Comparison of ENCODE assay signal across 9 cellular contexts in genomic region chr1:117001254-117001927, GRCh38. TPM values are rescaled to one million over a fixed set of nuclear protein-coding genes. Genes with fewer than 3 reads are reported as not detected.
DNase-seq lines count a peak whose midpoint lies in the region; ATAC-seq and TF ChIP-seq lines count a peak whose summit lies in the region.
"Had no signal": no experiment of that assay in that cellular context is flagged by ENCODE, and none has a peak within 500 bp of the region (broad histone marks: within the 10 kb centered on the region; RNA-seq: fewer than 3 reads in every experiment).

A gene with protein sequence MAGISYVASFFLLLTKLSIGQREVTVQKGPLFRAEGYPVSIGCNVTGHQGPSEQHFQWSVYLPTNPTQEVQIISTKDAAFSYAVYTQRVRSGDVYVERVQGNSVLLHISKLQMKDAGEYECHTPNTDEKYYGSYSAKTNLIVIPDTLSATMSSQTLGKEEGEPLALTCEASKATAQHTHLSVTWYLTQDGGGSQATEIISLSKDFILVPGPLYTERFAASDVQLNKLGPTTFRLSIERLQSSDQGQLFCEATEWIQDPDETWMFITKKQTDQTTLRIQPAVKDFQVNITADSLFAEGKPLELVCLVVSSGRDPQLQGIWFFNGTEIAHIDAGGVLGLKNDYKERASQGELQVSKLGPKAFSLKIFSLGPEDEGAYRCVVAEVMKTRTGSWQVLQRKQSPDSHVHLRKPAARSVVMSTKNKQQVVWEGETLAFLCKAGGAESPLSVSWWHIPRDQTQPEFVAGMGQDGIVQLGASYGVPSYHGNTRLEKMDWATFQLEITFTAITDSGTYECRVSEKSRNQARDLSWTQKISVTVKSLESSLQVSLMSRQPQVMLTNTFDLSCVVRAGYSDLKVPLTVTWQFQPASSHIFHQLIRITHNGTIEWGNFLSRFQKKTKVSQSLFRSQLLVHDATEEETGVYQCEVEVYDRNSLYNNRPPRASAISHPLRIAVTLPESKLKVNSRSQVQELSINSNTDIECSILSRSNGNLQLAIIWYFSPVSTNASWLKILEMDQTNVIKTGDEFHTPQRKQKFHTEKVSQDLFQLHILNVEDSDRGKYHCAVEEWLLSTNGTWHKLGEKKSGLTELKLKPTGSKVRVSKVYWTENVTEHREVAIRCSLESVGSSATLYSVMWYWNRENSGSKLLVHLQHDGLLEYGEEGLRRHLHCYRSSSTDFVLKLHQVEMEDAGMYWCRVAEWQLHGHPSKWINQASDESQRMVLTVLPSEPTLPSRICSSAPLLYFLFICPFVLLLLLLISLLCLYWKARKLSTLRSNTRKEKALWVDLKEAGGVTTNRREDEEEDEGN (plus strand): TSS chr1:117001760. CDS start chr1:117001818, 58 bp downstream.

- in situ Hi-C loops in transverse colon (cut with MboI; ENCODE audit: low pct_ligation_motif_present in 1 of 4, low pct_unique_long_range_greater_than_20kb in 1 of 4, low sequenced_read_pairs in 3 of 4) = no loop called here

- TF ChIP-seq EP300 in transverse colon (IDR thresholded peaks at IDR 0.05; ENCODE audit: low read depth) = no peak

- peak within 1 kb of the TSS; percentile 15 for H3K4me3 Mint-ChIP-seq in activated T-cell treated with anti-CD3 and anti-CD28 coated beads, Interleukin-2, amount 50 U/mL, for 24 hours

- no peak for DNase-seq in activated T-cell treated with anti-CD3 and anti-CD28 coated beads, Interleukin-2, amount 50 U/mL, for 24 hours
- DNase-seq in activated T-cell treated with anti-CD3 and anti-CD28 coated beads for 4 hours (no peak), transverse colon (no peak), Right ventricle myocardium superior (no peak), SW 1271 (lab: John Stamatoyannopoulos, UW) (no peak), NCI-H526 treated with DMSO at 0.1 percent for 48 hours (lab: John Stamatoyannopoulos, UW) (no peak)
- DNase-seq in activated CD4-positive, alpha-beta T cell treated with anti-CD3 and anti-CD28 coated beads, Interleukin-2, amount 50 U/mL, for 48 hours = peak; percentile 45 to 55

- H3K36me3 Mint-ChIP-seq in activated T-cell treated with anti-CD3 and anti-CD28 coated beads, Interleukin-2, amount 50 U/mL, for 24 hours (ENCODE audit: low read depth) = no peaks in the 10 kb centered on the region

- H3K27me3 Mint-ChIP-seq in activated T-cell treated with anti-CD3 and anti-CD28 coated beads, Interleukin-2, amount 50 U/mL, for 24 hours = no peaks in the 10 kb centered on the region

- WGBS in transverse colon (ENCODE audit: low coverage in 1 of 2), 2 donors = 77 to 83% methylated on average over 3 of the region's 3 CpGs

- ATAC-seq in HG03045 (IDR thresholded peaks at IDR 0.05; ENCODE audit: unreplicated experiment) = peak; percentile 93
- ATAC-seq in Right ventricle myocardium superior (ENCODE audit: poor library complexity) = no peak

- peak within 1 kb of the TSS; percentile 82 for H3K27ac Mint-ChIP-seq in activated T-cell treated with anti-CD3 and anti-CD28 coated beads, Interleukin-2, amount 50 U/mL, for 24 hours

- intact Hi-C loops in transverse colon (cut with DNase I; ENCODE audit: low total_unique reads) (no loop called here), Right ventricle myocardium superior (cut with DNase I) (no loop called here)

- peaks cover 52% of the 10 kb centered on the region for H3K4me1 Mint-ChIP-seq in activated T-cell treated with anti-CD3 and anti-CD28 coated beads, Interleukin-2, amount 50 U/mL, for 24 hours (ENCODE audit: low read depth)

- H3K36me3 ChIP-seq in transverse colon = no peaks in the 10 kb centered on the region
- H3K36me3 ChIP-seq: cardiac muscle cell had no signal

- H3K4me1 ChIP-seq in transverse colon = peaks cover 0 to 3% (median 0%) of the 10 kb centered on the region in 4 donors

- no peak within 1 kb of the TSS for H3K4me3 ChIP-seq in transverse colon
- H3K4me3 ChIP-seq: cardiac muscle cell had no signal

- peak within 1 kb of the TSS in 3 of 4 donors; percentile 19 to 52 (median 27) for H3K27ac ChIP-seq in transverse colon
- H3K27ac ChIP-seq: cardiac muscle cell had no signal

- no peak for TF ChIP-seq CTCF in transverse colon (IDR thresholded peaks at IDR 0.05)

- TF ChIP-seq POLR2A in transverse colon (IDR thresholded peaks at IDR 0.05) = no peak

- no peaks in the 10 kb centered on the region for H3K9me3 ChIP-seq in transverse colon

- no peaks in the 10 kb centered on the region for H3K27me3 ChIP-seq in transverse colon
- H3K27me3 ChIP-seq: cardiac muscle cell had no signal

- peaks cover 6% of the 10 kb centered on the region for H3K9me3 Mint-ChIP-seq in activated T-cell treated with anti-CD3 and anti-CD28 coated beads, Interleukin-2, amount 50 U/mL, for 24 hours

RNA-seq across cellular contexts. Expression of the gene that starts here (rescaled TPM):
- 10 to 100 TPM in 1 of 4 donors, 1 to 10 TPM in 2, under 1 TPM in 1; 0.40 to 24.3 (median 4.0) TPM for total RNA-seq in transverse colon
- 1.0 TPM for total RNA-seq in Right ventricle myocardium superior

Comparison
In these comparisons a context has a peak if more than half of its experiments do, and no peak if none do; other contexts are left out.
1. DNase-seq: peak in activated CD4-positive, alpha-beta T cell treated with anti-CD3 and anti-CD28 coated beads, Interleukin-2, amount 50 U/mL, for 48 hours (2 of 2); none in activated T-cell treated with anti-CD3 and anti-CD28 coated beads, Interleukin-2, amount 50 U/mL, for 24 hours (single experiment), activated T-cell treated with anti-CD3 and anti-CD28 coated beads for 4 hours (single experiment), transverse colon (single experiment), Right ventricle myocardium superior (single experiment), SW 1271 (0 of 2) and NCI-H526 treated with DMSO at 0.1 percent for 48 hours (single experiment).